Comparison of ENCODE assay signal across 21 cellular contexts in genomic region chr9:133463864-133464615, GRCh38. TPM values are rescaled to one million over a fixed set of nuclear protein-coding genes. Genes with fewer than 3 reads are reported as not detected.
A peak's percentile ranks its signal among the peaks of the same experiment; 100 is the strongest.
DNase-seq lines count a peak whose midpoint lies in the region; ATAC-seq and TF ChIP-seq lines count a peak whose summit lies in the region.
"Had no signal": no experiment of that assay in that cellular context is flagged by ENCODE, and none has a peak within 500 bp of the region (broad histone marks: within the 10 kb centered on the region; RNA-seq: fewer than 3 reads in every experiment).

No MANE protein-coding gene starts in this region.

- H3K4me1 Mint-ChIP-seq in CD8-positive, alpha-beta T cell (ENCODE audit: low read depth) = peaks cover 12% of the 10 kb centered on the region
- peaks cover 23% of the 10 kb centered on the region for H3K4me1 Mint-ChIP-seq in WTC11

- CTCF ChIA-PET in CD8-positive, alpha-beta T cell (lab: Charles Lee) = no interaction called here
- CTCF ChIA-PET in WTC11 (lab: Charles Lee) = interaction anchor here (1.7 to 3.3 kb wide), 3 partner anchors 15 to 34 kb away, joined by 7 to 25 read pairs (median 17); partner anchors contain the start of gene SLC2A6

- H3K27ac ChIP-seq in CD8-positive, alpha-beta T cell (ENCODE audit: low read depth, low read length) = no peak overlapping the region
- H3K27ac ChIP-seq in trophoblast cell (ENCODE audit: low read depth, low read length) = no peak overlapping the region
- H3K27ac ChIP-seq: thoracic aorta had no signal

- no peak overlapping the region for H3K4me3 ChIP-seq in CD8-positive, alpha-beta T cell (ENCODE audit: low read depth, low read length)
- H3K4me3 ChIP-seq in trophoblast cell (ENCODE audit: low read depth, low read length) = peak overlapping the region; percentile 5
- H3K4me3 ChIP-seq: body of pancreas, thoracic aorta had no signal

- no peak overlapping the region for H3K23ac ChIP-seq in trophoblast cell (ENCODE audit: low read length)

- H4K8ac ChIP-seq in trophoblast cell (ENCODE audit: low read depth, low read length) = no peak overlapping the region

- POLR2A ChIA-PET in CD8-positive, alpha-beta T cell (lab: Charles Lee) = no interaction called here
- POLR2A ChIA-PET in WTC11 (lab: Charles Lee) = no interaction called here

- peaks cover 5% of the 10 kb centered on the region for H3K79me1 ChIP-seq in trophoblast cell (ENCODE audit: low read length)

- no peaks in the 10 kb centered on the region for H3K36me3 Mint-ChIP-seq in CD8-positive, alpha-beta T cell
- H3K36me3 Mint-ChIP-seq in WTC11 = peaks cover 4% of the 10 kb centered on the region; the same call in 1 of the 2 replicates

- peaks cover 2% of the 10 kb centered on the region for H3K79me2 ChIP-seq in trophoblast cell (ENCODE audit: control insufficient read depth, insufficient read depth, low read length, poor library complexity)

- no peak overlapping the region for H3K14ac ChIP-seq in trophoblast cell (ENCODE audit: low read length)

- no peak for TF ChIP-seq CTCF in CD8-positive, alpha-beta T cell (IDR thresholded peaks at IDR 0.05)
- TF ChIP-seq CTCF in WTC11 (IDR thresholded peaks at IDR 0.05) = no peak

- intact Hi-C loops in CD8-positive, alpha-beta T cell (cut with DNase I, micrococcal nuclease) = loop anchor here in 1 of 2 experiments (5.0 kb wide), 1 partner anchor 1222 kb away; no protein-coding TSS in a partner anchor

- H3K18ac ChIP-seq in trophoblast cell (ENCODE audit: low read length) = no peak overlapping the region

- no peaks in the 10 kb centered on the region for H3K9me3 Mint-ChIP-seq in CD8-positive, alpha-beta T cell
- no peaks in the 10 kb centered on the region for H3K9me3 Mint-ChIP-seq in WTC11

- no peak overlapping the region for H4K91ac ChIP-seq in trophoblast cell (ENCODE audit: low read depth, low read length)

- no peak overlapping the region for H4K12ac ChIP-seq in trophoblast cell (ENCODE audit: low read depth, low read length)

- H2AFZ ChIP-seq in trophoblast cell (ENCODE audit: insufficient read depth, low read length, poor library complexity) = no peak overlapping the region

- H3K4me2 ChIP-seq in trophoblast cell (ENCODE audit: low read length) = no peak overlapping the region

- no peak overlapping the region for H2BK5ac ChIP-seq in trophoblast cell (ENCODE audit: low read depth, low read length, poor library complexity)

- H3K4me1 ChIP-seq in CD8-positive, alpha-beta T cell (ENCODE audit: insufficient read depth, low read length) = peaks cover 9% of the 10 kb centered on the region
- peaks cover 5 to 8% of the 10 kb centered on the region in 2 experiments for H3K4me1 ChIP-seq in trophoblast cell (ENCODE audit: control insufficient read depth in 1 of 2, insufficient read depth in 2 of 2, low read length in 2 of 2)

- no peak overlapping the region for H2BK12ac ChIP-seq in trophoblast cell (ENCODE audit: low read length)

- H3K27me3 Mint-ChIP-seq in CD8-positive, alpha-beta T cell (ENCODE audit: low read depth) = no peaks in the 10 kb centered on the region
- H3K27me3 Mint-ChIP-seq in WTC11 (ENCODE audit: low read depth) = no peaks in the 10 kb centered on the region
- H3K27me3 Mint-ChIP-seq: progenitor cell of endocrine pancreas had no signal

- no peak for DNase-seq in CD8-positive, alpha-beta T cell
- DNase-seq in OCI-M1 (lab: John Stamatoyannopoulos, UW) (peak; percentile 60), left kidney (ENCODE audit: low read depth, low spot score) (peak; percentile 44), trophoblast cell (no peak), WTC11 (ENCODE audit: low spot score) (no peak), HCEC 1CT (no peak)
- DNase-seq in activated CD8-positive, alpha-beta memory T cell treated with anti-CD3 and anti-CD28 coated beads for 24 hours = no peak
- DNase-seq: ACHN; activated CD4-positive, alpha-beta T cell treated with anti-CD3 and anti-CD28 coated beads, Interleukin-2, amount 50 U/mL, for 1 hour; activated naive CD4-positive, alpha-beta T cell treated with Interleukin-2 at 50 U/mL for 16 hours; Caco-2; GDM1; IMR-90; islet precursor cell; NCI-H2029 treated with DMSO at 0.1 percent for 48 hours; NCI-H345; stimulated activated naive CD8-positive, alpha-beta T cell treated with anti-CD3 and anti-CD28 coated beads, Interleukin-15, Interleukin-2, amounts not matched to agents 100 U/mL and 50 U/mL, for 24 hours had no signal

- H3K4ac ChIP-seq in trophoblast cell (ENCODE audit: low read depth, low read length) = no peak overlapping the region

- no peak overlapping the region for H3K9ac ChIP-seq in trophoblast cell (ENCODE audit: low read length)

- H2AK5ac ChIP-seq in trophoblast cell (ENCODE audit: low read length) = no peak overlapping the region

- no peaks in the 10 kb centered on the region for H3K36me3 ChIP-seq in CD8-positive, alpha-beta T cell (ENCODE audit: insufficient read depth, low read length)
- peaks cover 9 to 11% of the 10 kb centered on the region in 2 experiments for H3K36me3 ChIP-seq in trophoblast cell (ENCODE audit: control insufficient read depth in 1 of 2, insufficient read depth in 2 of 2, low read length in 2 of 2)

- no peaks in the 10 kb centered on the region for H3K9me3 ChIP-seq in CD8-positive, alpha-beta T cell (ENCODE audit: low read length)
- no peaks in the 10 kb centered on the region for H3K9me3 ChIP-seq in trophoblast cell (ENCODE audit: insufficient read depth, low read depth, low read length)
- H3K9me3 ChIP-seq: body of pancreas, Caco-2, thoracic aorta had no signal

- no peak overlapping the region for H3K4me3 Mint-ChIP-seq in CD8-positive, alpha-beta T cell
- no peak overlapping the region for H3K4me3 Mint-ChIP-seq in WTC11

- ATAC-seq in CD8-positive, alpha-beta T cell = no peak
- no peak for ATAC-seq in WTC11
- ATAC-seq: body of pancreas; SK-N-SH treated with all-trans-retinoic acid at 6 μM for 48 hours; stimulated activated naive CD8-positive, alpha-beta T cell treated with anti-CD3 and anti-CD28 coated beads, Interleukin-15, Interleukin-2, amounts not matched to agents 100 U/mL and 50 U/mL, for 24 hours had no signal

- no peaks in the 10 kb centered on the region for H3K27me3 ChIP-seq in CD8-positive, alpha-beta T cell (ENCODE audit: insufficient read depth, low read length)
- H3K27me3 ChIP-seq in trophoblast cell (ENCODE audit: insufficient read depth, low read length) = no peaks in the 10 kb centered on the region
- H3K27me3 ChIP-seq: body of pancreas had no signal

- no CpG with 5 or more reads among the region's 24 CpGs for WGBS in trophoblast cell (ENCODE audit: extremely low coverage, insufficient coverage, insufficient read length)

- H2BK120ac ChIP-seq in trophoblast cell (ENCODE audit: insufficient read depth, low read length, poor library complexity) = no peak overlapping the region

- H3K27ac Mint-ChIP-seq in CD8-positive, alpha-beta T cell = peak overlapping the region; percentile 37
- H3K27ac Mint-ChIP-seq in WTC11 = no peak overlapping the region
- H3K27ac Mint-ChIP-seq: progenitor cell of endocrine pancreas had no signal

TF ChIP-seq in WTC11, 78 proteins besides CTCF, POLR2A, EP300 and RAD21:
- TF ChIP-seq CBFB (CRISPR knock-in tag; IDR thresholded peaks at IDR 0.05; ENCODE audit: low read depth) = no peak
- TF ChIP-seq EMX1 (CRISPR knock-in tag; IDR thresholded peaks at IDR 0.05) = no peak
TF ChIP-seq in WTC11: peak in this region for 0.

RNA-seq across cellular contexts. Expression of gene CACFD1, which starts 4.3 kb away (rescaled TPM):
- total RNA-seq in CD8-positive, alpha-beta T cell = 1 to 10 TPM; 7.4 to 9.7 TPM
- 7.8 and 8.7 TPM in 2 replicates for polyA plus RNA-seq in trophoblast cell (2013)
- 22.5 to 38.7 TPM (median 29.5 TPM) in 3 replicates for total RNA-seq in WTC11 (2021)

RNA-seq across cellular contexts. Expression of gene SLC2A6, which starts 14.9 kb away (rescaled TPM):
- total RNA-seq in CD8-positive, alpha-beta T cell = 1 to 10 TPM; 8.0 to 9.7 TPM
- polyA plus RNA-seq in trophoblast cell (2013) = 4.5 and 4.7 TPM in 2 replicates
- total RNA-seq in WTC11 (2021) = 13.4 to 16.6 TPM (median 14.2 TPM) in 3 replicates

RNA-seq across cellular contexts. Expression of gene ADAMTS13, which starts 41.9 kb away (rescaled TPM):
- total RNA-seq in CD8-positive, alpha-beta T cell = 1 to 10 TPM; 2.0 to 2.5 TPM
- 1.8 and 2.2 TPM in 2 replicates for polyA plus RNA-seq in trophoblast cell (2013)
- 12.0 to 16.4 TPM (median 15.9 TPM) in 3 replicates for total RNA-seq in WTC11 (2021)

RNA-seq across cellular contexts. Expression of gene REXO4, which starts 46.2 kb away (rescaled TPM):
- 10 to 100 TPM; 22.5 to 24.0 TPM for total RNA-seq in CD8-positive, alpha-beta T cell
- polyA plus RNA-seq in trophoblast cell (2013) = 22.5 and 23.3 TPM in 2 replicates
- 33.0 to 38.6 TPM (median 36.3 TPM) in 3 replicates for total RNA-seq in WTC11 (2021)

Comparison
In these comparisons a context has a peak if more than half of its experiments do, and no peak if none do; other contexts are left out.
1. DNase-seq: peak in OCI-M1 (single experiment) and left kidney (single experiment); none in CD8-positive, alpha-beta T cell (0 of 7), trophoblast cell (0 of 2), WTC11 (single experiment), activated CD8-positive, alpha-beta memory T cell treated with anti-CD3 and anti-CD28 coated beads for 24 hours (single experiment) and HCEC 1CT (single experiment).